17 cellular contexts compared by ENCODE assay signal in the genomic region with DNA sequence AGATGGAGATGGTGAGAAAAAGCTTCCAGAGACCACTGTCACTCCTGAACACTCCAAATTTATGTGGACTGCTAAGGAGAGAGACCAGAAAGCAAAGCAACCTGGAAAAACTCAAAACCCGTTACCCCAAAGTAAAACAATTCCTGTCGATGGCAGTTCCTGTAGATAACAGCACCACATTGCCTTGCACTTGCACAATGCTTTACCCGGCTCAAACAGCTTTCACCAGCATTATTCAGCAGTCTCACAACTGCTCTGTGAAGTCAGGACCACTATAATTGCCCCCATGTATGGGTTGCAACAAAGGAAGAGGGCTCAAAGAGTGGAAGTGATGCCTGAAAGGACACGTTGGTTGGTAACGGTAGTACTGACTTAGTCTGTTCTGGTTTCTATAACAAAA.
DNase-seq lines count a peak whose midpoint lies in the region; ATAC-seq, FAIRE-seq and TF ChIP-seq lines count a peak whose summit lies in the region.
"Had no signal": no experiment of that assay in that cellular context is flagged by ENCODE, and none has a peak within 500 bp of the region (broad histone marks: within the 10 kb centered on the region; RNA-seq: fewer than 3 reads in every experiment).

No MANE protein-coding gene starts in this region.

- no peak overlapping the region for H3K4me2 ChIP-seq in K562 (ENCODE audit: insufficient read depth, low read length)

- CTCF ChIA-PET in K562 (lab: Yijun Ruan, JAX; ENCODE audit: low intra/inter-chr PET ratio) = no interaction called here

- no peak for TF ChIP-seq EP300 in K562 (IDR thresholded peaks at IDR 0.05; ENCODE audit: low read length)

- DNase-seq in GF-D8 (lab: John Stamatoyannopoulos, UW) = peak; percentile 27
- no peak for DNase-seq in GM12892 (ENCODE audit: insufficient read length)
- DNase-seq in NB4 (ENCODE audit: low read depth) = peak; percentile 68
- DNase-seq in K562 (ENCODE audit: extremely low read depth in 1 of 4, low spot score in 3 of 4) = no peak
- DNase-seq in heart right ventricle = no peak
- DNase-seq in mucosa of gallbladder (ENCODE audit: low spot score) = no peak
- DNase-seq: C1 segment of cervical spinal cord; Calu3; CD4-positive, alpha-beta T cell; DMS 273 treated with DMSO at 0.1 percent for 48 hours; DMS79; GM23248; IMR-90 had no signal

- TF ChIP-seq POLR2A in GM12892 (IDR thresholded peaks at IDR 0.05; ENCODE audit: low read depth, low read length) (no peak), NB4 (IDR thresholded peaks at IDR 0.05; ENCODE audit: extremely low read depth, insufficient read length) (no peak), K562 (conservative IDR thresholded peaks at IDR 0.05) (no peak)

- ATAC-seq in K562 (no peak), heart right ventricle (no peak), HG03135 (IDR thresholded peaks at IDR 0.05; ENCODE audit: unreplicated experiment) (no peak)
- ATAC-seq: HCT116 had no signal

- TF ChIP-seq RAD21 in K562 (CRISPR knock-in tag; conservative IDR thresholded peaks at IDR 0.05 in 1 of 2, IDR thresholded peaks at IDR 0.05 in 1 of 2) = no peak

- no peak overlapping the region for H3K4me3 ChIP-seq in NB4 (ENCODE audit: low read depth, low read length)
- H3K4me3 ChIP-seq in K562 = no peak overlapping the region
- H3K4me3 ChIP-seq in heart right ventricle = no peak overlapping the region
- H3K4me3 ChIP-seq: GM23248 had no signal

- no peak overlapping the region for H3K9ac ChIP-seq in K562 (ENCODE audit: insufficient read depth in 1 of 2, low read depth in 2 of 2, low read length in 2 of 2)
- H3K9ac ChIP-seq: GM23248 had no signal

- H3K4me1 ChIP-seq in K562 (replicated peaks in 1 of 2; ENCODE audit: control insufficient read depth in 2 of 2, insufficient read depth in 2 of 2, low read length in 2 of 2) (peaks cover 9 to 26% of the 10 kb centered on the region in 2 experiments; a peak in 4 of 5 replicates), heart right ventricle (peaks cover 0 to 12% (median 10%) of the 10 kb centered on the region in 9 donors)

- H3K36me3 ChIP-seq in K562 (ENCODE audit: control insufficient read depth, insufficient read depth, low read length) (no peaks in the 10 kb centered on the region), heart right ventricle (no peaks in the 10 kb centered on the region)

- peak; percentile 84 for FAIRE-seq in GM12892 (lab: Jason Lieb, UNC)
- no peak for FAIRE-seq in K562 (lab: Jason Lieb, UNC)
- FAIRE-seq: A204.1, H54 had no signal

- POLR2A ChIA-PET in K562 (lab: Yijun Ruan, JAX) = no interaction called here

- 25% methylated on average over 4 of the region's 5 CpGs for WGBS in K562 (ENCODE audit: insufficient coverage, low coverage, missing lambda C conversion rate)
- 80% methylated on average over 5 of the region's 5 CpGs for WGBS in heart right ventricle, 2 donors

- H4K20me1 ChIP-seq in K562 (replicated peaks; ENCODE audit: control insufficient read depth, insufficient read depth, low read length) = no peaks in the 10 kb centered on the region

- in situ Hi-C loops in K562 (cut with MboI) = no loop called here

- H3K9me3 ChIP-seq in K562 (replicated peaks; ENCODE audit: control insufficient read depth, insufficient read depth, low read depth, low read length) (no peaks in the 10 kb centered on the region), heart right ventricle (peaks cover 0 to 3% (median 0%) of the 10 kb centered on the region in 11 donors)

- H3K27me3 ChIP-seq in K562 (ENCODE audit: control insufficient read depth in 2 of 2, insufficient read depth in 2 of 2, low read length in 2 of 2) = no peaks in the 10 kb centered on the region
- peaks cover 0 to 1% (median 0%) of the 10 kb centered on the region in 7 donors for H3K27me3 ChIP-seq in heart right ventricle

- H3K79me2 ChIP-seq in K562 (ENCODE audit: control insufficient read depth, insufficient read depth, low read length) = no peaks in the 10 kb centered on the region

- no peak for TF ChIP-seq CTCF in NB4 (IDR thresholded peaks at IDR 0.05; ENCODE audit: low read depth, low read length)
- TF ChIP-seq CTCF in K562 (IDR thresholded peaks at IDR 0.05 in 2 of 3, conservative IDR thresholded peaks at IDR 0.05 in 1 of 3; ENCODE audit: insufficient read depth in 2 of 3, low read depth in 1 of 3, low read length in 3 of 3) = no peak
- TF ChIP-seq CTCF in heart right ventricle (IDR thresholded peaks at IDR 0.05) = no peak

- intact Hi-C loops in K562 (cut with micrococcal nuclease) = no loop called here
- intact Hi-C loops in heart right ventricle (cut with DNase I) = no loop called here

- no peak overlapping the region for H3K27ac ChIP-seq in K562 (ENCODE audit: extremely low read depth, low read depth, low read length)
- H3K27ac ChIP-seq in heart right ventricle = no peak overlapping the region
- H3K27ac ChIP-seq: GM23248 had no signal

- H2AFZ ChIP-seq in K562 (ENCODE audit: low read depth, low read length) = peak overlapping the region; percentile 66
- H2AFZ ChIP-seq: GM23248 had no signal

- no TSS peak for BruUV-seq in K562 (replicated peaks; lab: Mats Ljungman, UMichigan)

- H3K9me1 ChIP-seq in K562 (ENCODE audit: control insufficient read depth, insufficient read depth, low read length) = no peaks in the 10 kb centered on the region

TF ChIP-seq in K562, 482 proteins besides CTCF, POLR2A, EP300 and RAD21 (continues in another document):
- no peak for TF ChIP-seq HMGN3 (IDR thresholded peaks at IDR 0.05; ENCODE audit: borderline replicate concordance, extremely low read depth, insufficient read length, low read depth, low read length)
- TF ChIP-seq, protein P1, sequence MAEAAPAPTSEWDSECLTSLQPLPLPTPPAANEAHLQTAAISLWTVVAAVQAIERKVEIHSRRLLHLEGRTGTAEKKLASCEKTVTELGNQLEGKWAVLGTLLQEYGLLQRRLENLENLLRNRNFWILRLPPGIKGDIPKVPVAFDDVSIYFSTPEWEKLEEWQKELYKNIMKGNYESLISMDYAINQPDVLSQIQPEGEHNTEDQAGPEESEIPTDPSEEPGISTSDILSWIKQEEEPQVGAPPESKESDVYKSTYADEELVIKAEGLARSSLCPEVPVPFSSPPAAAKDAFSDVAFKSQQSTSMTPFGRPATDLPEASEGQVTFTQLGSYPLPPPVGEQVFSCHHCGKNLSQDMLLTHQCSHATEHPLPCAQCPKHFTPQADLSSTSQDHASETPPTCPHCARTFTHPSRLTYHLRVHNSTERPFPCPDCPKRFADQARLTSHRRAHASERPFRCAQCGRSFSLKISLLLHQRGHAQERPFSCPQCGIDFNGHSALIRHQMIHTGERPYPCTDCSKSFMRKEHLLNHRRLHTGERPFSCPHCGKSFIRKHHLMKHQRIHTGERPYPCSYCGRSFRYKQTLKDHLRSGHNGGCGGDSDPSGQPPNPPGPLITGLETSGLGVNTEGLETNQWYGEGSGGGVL (CRISPR knock-in tag; IDR thresholded peaks at IDR 0.05) = no peak
- TF ChIP-seq, protein P2, sequence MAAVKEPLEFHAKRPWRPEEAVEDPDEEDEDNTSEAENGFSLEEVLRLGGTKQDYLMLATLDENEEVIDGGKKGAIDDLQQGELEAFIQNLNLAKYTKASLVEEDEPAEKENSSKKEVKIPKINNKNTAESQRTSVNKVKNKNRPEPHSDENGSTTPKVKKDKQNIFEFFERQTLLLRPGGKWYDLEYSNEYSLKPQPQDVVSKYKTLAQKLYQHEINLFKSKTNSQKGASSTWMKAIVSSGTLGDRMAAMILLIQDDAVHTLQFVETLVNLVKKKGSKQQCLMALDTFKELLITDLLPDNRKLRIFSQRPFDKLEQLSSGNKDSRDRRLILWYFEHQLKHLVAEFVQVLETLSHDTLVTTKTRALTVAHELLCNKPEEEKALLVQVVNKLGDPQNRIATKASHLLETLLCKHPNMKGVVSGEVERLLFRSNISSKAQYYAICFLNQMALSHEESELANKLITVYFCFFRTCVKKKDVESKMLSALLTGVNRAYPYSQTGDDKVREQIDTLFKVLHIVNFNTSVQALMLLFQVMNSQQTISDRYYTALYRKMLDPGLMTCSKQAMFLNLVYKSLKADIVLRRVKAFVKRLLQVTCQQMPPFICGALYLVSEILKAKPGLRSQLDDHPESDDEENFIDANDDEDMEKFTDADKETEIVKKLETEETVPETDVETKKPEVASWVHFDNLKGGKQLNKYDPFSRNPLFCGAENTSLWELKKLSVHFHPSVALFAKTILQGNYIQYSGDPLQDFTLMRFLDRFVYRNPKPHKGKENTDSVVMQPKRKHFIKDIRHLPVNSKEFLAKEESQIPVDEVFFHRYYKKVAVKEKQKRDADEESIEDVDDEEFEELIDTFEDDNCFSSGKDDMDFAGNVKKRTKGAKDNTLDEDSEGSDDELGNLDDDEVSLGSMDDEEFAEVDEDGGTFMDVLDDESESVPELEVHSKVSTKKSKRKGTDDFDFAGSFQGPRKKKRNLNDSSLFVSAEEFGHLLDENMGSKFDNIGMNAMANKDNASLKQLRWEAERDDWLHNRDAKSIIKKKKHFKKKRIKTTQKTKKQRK (IDR thresholded peaks at IDR 0.05; ENCODE audit: borderline replicate concordance, low read depth, low read length) = no peak
- TF ChIP-seq ETV1 (tag; conservative IDR thresholded peaks at IDR 0.05; ENCODE audit: low read depth) = peak; percentile 26; the same call in 1 of the 2 replicates
- TF ChIP-seq TRIM24 (IDR thresholded peaks at IDR 0.05) = peak; percentile 57 to 62; a peak in 2 of 4 replicates

Comparison
In these comparisons a context has a peak if more than half of its experiments do, and no peak if none do; other contexts are left out.
1. DNase-seq: peak in GF-D8 (single experiment) and NB4 (single experiment); none in GM12892 (single experiment), K562 (0 of 4), heart right ventricle (0 of 2) and mucosa of gallbladder (single experiment).